In genomic region chr1:151606867-151607266, GRCh38 we compare ENCODE assay signal across 19 cellular contexts.
"Had no signal": no experiment of that assay in that cellular context is flagged by ENCODE, and none has a peak within 500 bp of the region (broad histone marks: within the 10 kb centered on the region; RNA-seq: fewer than 3 reads in every experiment).

No MANE protein-coding gene starts in this region.

- DNase-seq: activated CD4-positive, alpha-beta T cell treated with anti-CD3 and anti-CD28 coated beads, Interleukin-2, amount 50 U/mL, for 1 hour; activated CD4-positive, CD25-positive, alpha-beta regulatory T cell treated with anti-CD3 and anti-CD28 coated beads, Interleukin-2, amount 50 U/mL, for 72 hours; activated CD8-positive, alpha-beta memory T cell treated with anti-CD3 and anti-CD28 coated beads, Interleukin-2, amount 50 U/mL, for 48 hours; activated gamma-delta T cell; activated T-cell treated with anti-CD3 and anti-CD28 coated beads, Interleukin-2, amount 50 U/mL, for 48 hours; effector CD8-positive, alpha-beta T cell; heart left ventricle; left ventricle myocardium superior; mesenchymal stem cell; natural killer cell; sigmoid colon; stimulated activated CD8-positive, alpha-beta memory T cell treated with anti-CD3 and anti-CD28 coated beads, Interleukin-4, amount 100 ng/mL, for 48 hours; stimulated activated naive CD4-positive, alpha-beta T cell treated with Interleukin-2 at 50 U/mL for 16 hours; tibial artery; uterus had no signal

- H3K4me3 ChIP-seq: ascending aorta, esophagus muscularis mucosa, gastroesophageal sphincter, heart left ventricle, sigmoid colon, tibial artery, uterus had no signal

- H3K36me3 ChIP-seq: ascending aorta, esophagus muscularis mucosa, gastroesophageal sphincter, heart left ventricle, sigmoid colon, tibial artery, uterus had no signal

- H3K9me3 ChIP-seq: ascending aorta, esophagus muscularis mucosa, gastroesophageal sphincter, heart left ventricle, sigmoid colon, tibial artery, uterus had no signal

- H3K27me3 ChIP-seq: ascending aorta, esophagus muscularis mucosa, gastroesophageal sphincter, sigmoid colon, uterus had no signal

- H3K27ac ChIP-seq: ascending aorta, esophagus muscularis mucosa, gastroesophageal sphincter, heart left ventricle, sigmoid colon, tibial artery, uterus, VCaP had no signal

- H3K4me1 ChIP-seq: ascending aorta had no signal

- ATAC-seq: gastroesophageal sphincter, heart left ventricle, left ventricle myocardium superior had no signal
